Comparison of ENCODE assay signal across 8 cellular contexts in the genomic region with DNA sequence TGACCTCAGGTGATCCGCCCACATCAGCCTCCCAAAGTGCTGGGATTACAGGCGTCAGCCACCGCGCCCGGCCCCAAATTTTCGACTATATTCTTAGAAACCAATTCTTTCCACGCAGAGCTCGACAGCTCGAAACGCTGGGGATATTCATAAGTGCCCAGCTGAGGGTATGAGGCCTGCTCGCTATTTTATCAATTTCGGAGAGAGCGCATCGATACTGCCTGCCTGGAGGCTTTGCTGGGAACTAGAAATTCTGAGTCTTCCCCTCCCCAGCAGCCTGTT. TPM values are rescaled to one million over a fixed set of nuclear protein-coding genes. Genes with fewer than 3 reads are reported as not detected.
A peak's percentile ranks its signal among the peaks of the same experiment; 100 is the strongest.
DNase-seq lines count a peak whose midpoint lies in the region; ATAC-seq, FAIRE-seq and TF ChIP-seq lines count a peak whose summit lies in the region.

No MANE protein-coding gene starts in this region.

- H3K4me2 ChIP-seq in MM.1S (ENCODE audit: low read depth, low read length), result peak overlapping the region; percentile 83; the same call in 1 of the 2 replicates

- peak overlapping the region; percentile 89 for H3K9ac ChIP-seq in MM.1S (ENCODE audit: low read length)

- peak in 1 of 3 donors; percentile 8 for ATAC-seq in natural killer cell
- no peak for ATAC-seq in HG02973 (IDR thresholded peaks at IDR 0.05; ENCODE audit: unreplicated experiment)

- peak overlapping the region; percentile 81 for H3K27ac ChIP-seq in MM.1S (ENCODE audit: low read length)
- H3K27ac ChIP-seq in caudate nucleus (ENCODE audit: low read depth, low read length), result peak overlapping the region; percentile 71

- H3K4me1 Mint-ChIP-seq in natural killer cell, result peaks cover 54 to 58% of the 10 kb centered on the region in 2 donors

- TF ChIP-seq POLR2A in GM12891 (IDR thresholded peaks at IDR 0.05; ENCODE audit: low read depth, low read length), result no peak

- H4K20me1 ChIP-seq in MM.1S (ENCODE audit: insufficient read depth, low read length), result peaks cover 2% of the 10 kb centered on the region; the same call in 1 of the 2 replicates

- intact Hi-C loops in natural killer cell (cut with micrococcal nuclease), result no loop called here

- H3F3A ChIP-seq in MM.1S (ENCODE audit: insufficient read depth, low read length), result peaks cover 13% of the 10 kb centered on the region; the same call in 1 of the 2 replicates

- peak overlapping the region; percentile 99 to 100 for H3K27ac Mint-ChIP-seq in natural killer cell

- H3K4me1 ChIP-seq in MM.1S (ENCODE audit: low read length), result peaks cover 10% of the 10 kb centered on the region; the same call in 1 of the 2 replicates

- DNase-seq in AG10803 (ENCODE audit: low read depth), result no peak
- no peak for DNase-seq in MM.1S
- peak in 1 of 61 donors; percentile 40 for DNase-seq in caudate nucleus (lab: John Stamatoyannopoulos, UW)
- peak; percentile 15 for DNase-seq in natural killer cell
- no peak for DNase-seq in GM12891 (ENCODE audit: insufficient read length, low spot score)
- no peak for DNase-seq in NCI-H2029 treated with DMSO at 0.1 percent for 48 hours (lab: John Stamatoyannopoulos, UW)
- DNase-seq in NCI-H526 treated with DMSO at 0.1 percent for 48 hours (lab: John Stamatoyannopoulos, UW), result no peak

- H3K4me3 ChIP-seq in AG10803 (ENCODE audit: low read length) (peak overlapping the region; percentile 98), MM.1S (ENCODE audit: low read length) (peak overlapping the region; percentile 87)

- no peaks in the 10 kb centered on the region for H3K27me3 Mint-ChIP-seq in natural killer cell (ENCODE audit: low read depth in 2 of 2)

- H3K36me3 ChIP-seq in MM.1S (replicated peaks; ENCODE audit: insufficient read depth, low read length), result 0 out of 2 replicates have a peak, but pooled peaks cover 3% of the 10 kb centered on the region

- peaks cover 97% of the 10 kb centered on the region for H3K79me2 ChIP-seq in MM.1S (ENCODE audit: low read length)

- H3K36me3 Mint-ChIP-seq in natural killer cell, result no peaks in the 10 kb centered on the region

- FAIRE-seq in GM12891 (lab: Jason Lieb, UNC), result no peak

- TF ChIP-seq CTCF in AG10803 (conservative IDR thresholded peaks at IDR 0.05; ENCODE audit: low read length) (no peak), MM.1S (IDR thresholded peaks at IDR 0.05; ENCODE audit: low read length) (no peak), natural killer cell (IDR thresholded peaks at IDR 0.05) (no peak)

- H3K9me3 Mint-ChIP-seq in natural killer cell, result no peaks in the 10 kb centered on the region

- H2AFZ ChIP-seq in MM.1S (ENCODE audit: low read length), result peak overlapping the region; percentile 12; the same call in 1 of the 2 replicates

- H3K27me3 ChIP-seq in MM.1S (replicated peaks; ENCODE audit: insufficient read depth, low read length), result no peaks in the 10 kb centered on the region

- H3K9me3 ChIP-seq in MM.1S (replicated peaks; ENCODE audit: insufficient read depth, low read length), result no peaks in the 10 kb centered on the region

- no peaks in the 10 kb centered on the region for H3K9me2 ChIP-seq in MM.1S (replicated peaks; ENCODE audit: insufficient read depth, low read length)

- peak overlapping the region; percentile 99 for H3K4me3 Mint-ChIP-seq in natural killer cell

TF ChIP-seq in GM12891, 5 proteins besides CTCF, POLR2A, EP300 and RAD21:
- no peak for TF ChIP-seq TAF1 (IDR thresholded peaks at IDR 0.05; ENCODE audit: low read depth, low read length)
- no peak for TF ChIP-seq PAX5 (IDR thresholded peaks at IDR 0.05; ENCODE audit: insufficient read depth, low read length, severe bottlenecking)

RNA-seq across cellular contexts. Expression of gene PTRH2, which starts 0.4 kb away (rescaled TPM):
- 10 to 100 TPM in 1 of 3 donors, 1 to 10 TPM in 2; 5.9 to 10.5 (median 6.6) TPM for total RNA-seq in natural killer cell
- polyA plus RNA-seq in GM12891 (2012; ENCODE audit: low read depth, missing spikeins), result 46.2 TPM

RNA-seq across cellular contexts. Expression of gene VMP1, which starts 0.6 kb away (rescaled TPM):
- total RNA-seq in natural killer cell, result 100 to 1,000 TPM; 136 to 175 (median 162) TPM
- polyA plus RNA-seq in GM12891 (2012; ENCODE audit: low read depth, missing spikeins), result 66.9 TPM
